1 cellular context compared by ENCODE assay signal in genomic region chr2:219500135-219500534, GRCh38.
TF ChIP-seq lines count a peak whose summit lies in the region.

No MANE protein-coding gene starts in this region.

TF ChIP-seq in K562, 482 proteins besides CTCF, POLR2A, EP300 and RAD21 (continues in another document):
- TF ChIP-seq POLR3A (IDR thresholded peaks at IDR 0.05; ENCODE audit: borderline replicate concordance, extremely low read depth, insufficient read depth, insufficient read length): no peak
- TF ChIP-seq ETV1 (tag; conservative IDR thresholded peaks at IDR 0.05; ENCODE audit: low read depth): peak; percentile 48; the same call in 1 of the 2 replicates
- 0 out of 2 replicates have a peak, but pooled peaks have one; percentile 42 for TF ChIP-seq SMAD4 (CRISPR knock-in tag; conservative IDR thresholded peaks at IDR 0.05)
- TF ChIP-seq ZNF23 (CRISPR knock-in tag; IDR thresholded peaks at IDR 0.05): no peak
- 0 out of 2 replicates have a peak, but pooled peaks have one; percentile 7 for TF ChIP-seq NCOR1 (IDR thresholded peaks at IDR 0.05)
- TF ChIP-seq SMARCA4 (IDR thresholded peaks at IDR 0.05): peak; percentile 56; the same call in 1 of the 2 replicates
- TF ChIP-seq RB1 (IDR thresholded peaks at IDR 0.05; ENCODE audit: low read depth): no peak
- TF ChIP-seq KDM1A (IDR thresholded peaks at IDR 0.05): peak; percentile 70 to 72; a peak in 3 of 4 replicates
- 0 out of 2 replicates have a peak, but pooled peaks have one; percentile 23 for TF ChIP-seq MYC (IDR thresholded peaks at IDR 0.05; ENCODE audit: low read depth, low read length)
- no peak for TF ChIP-seq MYC (CRISPR knock-in tag; IDR thresholded peaks at IDR 0.05; ENCODE audit: borderline replicate concordance, low read depth)
- TF ChIP-seq PHF21A (IDR thresholded peaks at IDR 0.05; ENCODE audit: borderline replicate concordance, low read depth): 0 out of 2 replicates have a peak, but pooled peaks have one; percentile 59
- no peak for TF ChIP-seq STAG1 (CRISPR knock-in tag; IDR thresholded peaks at IDR 0.05; ENCODE audit: borderline replicate concordance)
- TF ChIP-seq CREB1 (IDR thresholded peaks at IDR 0.05): no peak
- TF ChIP-seq CREB1 (CRISPR knock-in tag; IDR thresholded peaks at IDR 0.05): no peak
- no peak for TF ChIP-seq SETDB1 (IDR thresholded peaks at IDR 0.05; ENCODE audit: low read length)
- TF ChIP-seq SOX6 (IDR thresholded peaks at IDR 0.05): peak; percentile 48; the same call in 1 of the 2 replicates
- TF ChIP-seq HMGN3 (IDR thresholded peaks at IDR 0.05; ENCODE audit: borderline replicate concordance, extremely low read depth, insufficient read length, low read depth, low read length): no peak
- no peak for TF ChIP-seq ATF1 (CRISPR knock-in tag; IDR thresholded peaks at IDR 0.05)
- TF ChIP-seq ATF1 (tag; IDR thresholded peaks at IDR 0.05): no peak
- no peak for TF ChIP-seq ZNF316 (IDR thresholded peaks at IDR 0.05)
- peak; percentile 76 for TF ChIP-seq TEAD4 (IDR thresholded peaks at IDR 0.05; ENCODE audit: low read length)
- no peak for TF ChIP-seq TEAD4 (CRISPR knock-in tag; IDR thresholded peaks at IDR 0.05; ENCODE audit: borderline replicate concordance)
- TF ChIP-seq SRF (CRISPR knock-in tag; IDR thresholded peaks at IDR 0.05): no peak
- no peak for TF ChIP-seq VEZF1 (CRISPR knock-in tag; IDR thresholded peaks at IDR 0.05)
- peak; percentile 83 for TF ChIP-seq ATF7 (IDR thresholded peaks at IDR 0.05)
- TF ChIP-seq CREB3 (tag; conservative IDR thresholded peaks at IDR 0.05; ENCODE audit: low read depth): no peak
- peak; percentile 26 to 86; a peak in 2 of 4 replicates for TF ChIP-seq RCOR1 (IDR thresholded peaks at IDR 0.05; ENCODE audit: borderline replicate concordance in 1 of 2, low read depth in 2 of 2, low read length in 2 of 2)
- TF ChIP-seq MTA2 (IDR thresholded peaks at IDR 0.05; ENCODE audit: low read depth): no peak
- TF ChIP-seq ZBTB5 (IDR thresholded peaks at IDR 0.05): no peak
- TF ChIP-seq TEAD2 (tag; IDR thresholded peaks at IDR 0.05): 0 out of 2 replicates have a peak, but pooled peaks have one; percentile 48
- TF ChIP-seq ZNF140 (CRISPR knock-in tag; IDR thresholded peaks at IDR 0.05): no peak
- TF ChIP-seq CEBPG (CRISPR knock-in tag; IDR thresholded peaks at IDR 0.05): no peak
- TF ChIP-seq CEBPG (tag; conservative IDR thresholded peaks at IDR 0.05 in 1 of 2, IDR thresholded peaks at IDR 0.05 in 1 of 2): no peak
- TF ChIP-seq PREB (CRISPR knock-in tag; IDR thresholded peaks at IDR 0.05): no peak
- no peak for TF ChIP-seq HEY1 (CRISPR knock-in tag; IDR thresholded peaks at IDR 0.05; ENCODE audit: borderline replicate concordance)
- no peak for TF ChIP-seq ZNF239 (CRISPR knock-in tag; IDR thresholded peaks at IDR 0.05)
- no peak; the same call in 1 of the 2 replicates for TF ChIP-seq GABPA (tag; conservative IDR thresholded peaks at IDR 0.05; ENCODE audit: low read depth)
- TF ChIP-seq POU5F1 (IDR thresholded peaks at IDR 0.05; ENCODE audit: borderline replicate concordance, low read depth, low read length, partially characterized antibody): no peak
- TF ChIP-seq ZBTB34 (CRISPR knock-in tag; IDR thresholded peaks at IDR 0.05): no peak
- peak in 1 of 2 experiments; percentile 77; a peak in 2 of 4 replicates for TF ChIP-seq FOXK2 (conservative IDR thresholded peaks at IDR 0.05 in 1 of 2, IDR thresholded peaks at IDR 0.05 in 1 of 2; ENCODE audit: low read depth in 2 of 2)
- TF ChIP-seq GATAD2B (IDR thresholded peaks at IDR 0.05; ENCODE audit: borderline replicate concordance): 0 out of 2 replicates have a peak, but pooled peaks have one; percentile 20
- 0 out of 2 replicates have a peak, but pooled peaks have one; percentile 35 for TF ChIP-seq CBFA2T2 (conservative IDR thresholded peaks at IDR 0.05)
- TF ChIP-seq STAT5A (IDR thresholded peaks at IDR 0.05; ENCODE audit: borderline replicate concordance, low read length): no peak
- no peak for TF ChIP-seq BCL6 (CRISPR knock-in tag; IDR thresholded peaks at IDR 0.05)
- peak; percentile 43 for TF ChIP-seq ARID1B (IDR thresholded peaks at IDR 0.05)
- no peak for TF ChIP-seq MTA1 (IDR thresholded peaks at IDR 0.05; ENCODE audit: borderline replicate concordance)
- peak; percentile 75 for TF ChIP-seq CTCFL (IDR thresholded peaks at IDR 0.05; ENCODE audit: borderline replicate concordance, insufficient read depth, low read depth, low read length, poor library complexity, severe bottlenecking)
- TF ChIP-seq NFE2 (IDR thresholded peaks at IDR 0.05; ENCODE audit: low read depth): no peak
- no peak for TF ChIP-seq SAFB2 (IDR thresholded peaks at IDR 0.05; ENCODE audit: borderline replicate concordance, low read depth, low read length, severe bottlenecking)
- no peak for TF ChIP-seq ARID3A (IDR thresholded peaks at IDR 0.05; ENCODE audit: borderline replicate concordance, low read depth, low read length)
- TF ChIP-seq L3MBTL2 (IDR thresholded peaks at IDR 0.05): 0 out of 2 replicates have a peak, but pooled peaks have one; percentile 17
- TF ChIP-seq MECOM (CRISPR knock-in tag; IDR thresholded peaks at IDR 0.05): no peak
- no peak for TF ChIP-seq REST (CRISPR knock-in tag; IDR thresholded peaks at IDR 0.05; ENCODE audit: low read depth)
- TF ChIP-seq CBFB (CRISPR knock-in tag; IDR thresholded peaks at IDR 0.05): no peak
- peak; percentile 85 for TF ChIP-seq MEIS2 (IDR thresholded peaks at IDR 0.05; ENCODE audit: partially characterized antibody)
- no peak for TF ChIP-seq SAFB (IDR thresholded peaks at IDR 0.05; ENCODE audit: borderline replicate concordance, low read depth, low read length)
- no peak for TF ChIP-seq BRF2 (IDR thresholded peaks at IDR 0.05; ENCODE audit: borderline replicate concordance, insufficient read depth, insufficient read length)
- no peak for TF ChIP-seq FOXA1 (IDR thresholded peaks at IDR 0.05; ENCODE audit: borderline replicate concordance)
